In genomic region chr11:30902929-30903328, GRCh38 we compare ENCODE assay signal across 19 cellular contexts.
DNase-seq lines count a peak whose midpoint lies in the region; ATAC-seq, FAIRE-seq and TF ChIP-seq lines count a peak whose summit lies in the region.
"Had no signal": no experiment of that assay in that cellular context is flagged by ENCODE, and none has a peak within 500 bp of the region (broad histone marks: within the 10 kb centered on the region; RNA-seq: fewer than 3 reads in every experiment).

No MANE protein-coding gene starts in this region.

- TF ChIP-seq CTCF in GM12878 (IDR thresholded peaks at IDR 0.05 in 2 of 3, conservative IDR thresholded peaks at IDR 0.05 in 1 of 3; ENCODE audit: control insufficient read depth in 2 of 3, extremely low read depth in 1 of 3, insufficient read depth in 1 of 3, low read depth in 3 of 3, low read length in 3 of 3) (no peak), PC-3 (conservative IDR thresholded peaks at IDR 0.05; ENCODE audit: low read depth, low read length) (no peak)

- no peak for FAIRE-seq in GM12878 (lab: Jason Lieb, UNC)
- FAIRE-seq: G401.6, GM12891, GM18507, H1 had no signal

- no peak for TF ChIP-seq POLR2A in GM12878 (IDR thresholded peaks at IDR 0.05; ENCODE audit: low read depth, low read length)

- POLR2A ChIA-PET in GM12878 (lab: Charles Lee) (no interaction called here), PC-3 (lab: Charles Lee; ENCODE audit: unreplicated experiment) (interaction anchor here (0.6 kb wide), 1 partner anchor 11 kb away, joined by 3 read pairs; no protein-coding TSS in a partner anchor)

- BruUV-seq in GM12878 (replicated peaks; lab: Mats Ljungman, UMichigan) (no TSS peak), PC-3 (replicated peaks; lab: Mats Ljungman, UMichigan) (no TSS peak)

- SMC1A ChIA-PET in GM12878 (lab: Charles Lee; ENCODE audit: uncharacterized antibody, unreplicated experiment) = interaction anchor here (0.8 to 1.1 kb wide), 3 partner anchors 13 to 249 kb away, joined by 3 to 4 read pairs (median 3); no protein-coding TSS in a partner anchor

- TF ChIP-seq EP300 in GM12878 (IDR thresholded peaks at IDR 0.05; ENCODE audit: borderline replicate concordance in 1 of 2, control insufficient read depth in 1 of 2, low read depth in 2 of 2, low read length in 2 of 2) = no peak

- H3K9ac ChIP-seq in GM12878 (ENCODE audit: control insufficient read depth, insufficient read depth, low read length) (no peak overlapping the region), PC-3 (ENCODE audit: low read length) (no peak overlapping the region)
- H3K9ac ChIP-seq: GM23248 had no signal

- H3K27ac ChIP-seq in GM12878 (ENCODE audit: control insufficient read depth, insufficient read depth) (no peak overlapping the region), PC-3 (ENCODE audit: low read length) (no peak overlapping the region)
- H3K27ac ChIP-seq: GM23248 had no signal

- in situ Hi-C loops in GM12878 (cut with MboI) = loop anchor here (25.0 kb wide), 1 partner anchor 1466 kb away; no protein-coding TSS in a partner anchor

- H3K27me3 ChIP-seq in GM12878 (replicated peaks in 1 of 2; ENCODE audit: control insufficient read depth in 2 of 2, insufficient read depth in 2 of 2, low read length in 1 of 2) (no peaks in the 10 kb centered on the region), PC-3 (ENCODE audit: low read length) (no peaks in the 10 kb centered on the region; the same call in 1 of the 2 replicates)

- H3K4me3 ChIP-seq in GM12878 (no peak overlapping the region), PC-3 (ENCODE audit: low read length) (no peak overlapping the region)
- H3K4me3 ChIP-seq: GM23248 had no signal

- H2AFZ ChIP-seq in GM12878 (ENCODE audit: control insufficient read depth, low read depth, low read length) (no peak overlapping the region), PC-3 (ENCODE audit: low read length) (no peak overlapping the region)
- H2AFZ ChIP-seq: GM23248 had no signal

- H4K20me1 ChIP-seq in GM12878 (ENCODE audit: control insufficient read depth, insufficient read depth) (no peaks in the 10 kb centered on the region), PC-3 (ENCODE audit: low read length) (no peaks in the 10 kb centered on the region)

- no peaks in the 10 kb centered on the region for H3K4me1 ChIP-seq in GM12878 (ENCODE audit: control insufficient read depth, insufficient read depth, low read length)
- H3K4me1 ChIP-seq in PC-3 (ENCODE audit: insufficient read depth, low read length) = no peaks in the 10 kb centered on the region

- intact Hi-C loops in GM12878 (cut with micrococcal nuclease; ENCODE audit: unreplicated experiment) = no loop called here
- intact Hi-C loops in PC-3 (cut with micrococcal nuclease) = no loop called here

- no peak for TF ChIP-seq RAD21 in GM12878 (IDR thresholded peaks at IDR 0.05; ENCODE audit: insufficient read depth, low read depth, low read length)

- DNase-seq in GM12878 (ENCODE audit: low read depth, low spot score) = no peak
- no peak for DNase-seq in PC-3
- DNase-seq in NCI-H2171 (lab: John Stamatoyannopoulos, UW) = no peak
- no peak for DNase-seq in cerebellum (ENCODE audit: low spot score)
- DNase-seq: C1 segment of cervical spinal cord; Calu3; CD4-positive, alpha-beta memory T cell; COR-L47; DMS53; DMS79 treated with DMSO at 0.1 percent for 48 hours; GM23248; H7; HCEC 1CT had no signal

- H3F3A ChIP-seq in PC-3 (ENCODE audit: low read length, unreplicated experiment) = no peaks in the 10 kb centered on the region

- no peaks in the 10 kb centered on the region for H3K79me2 ChIP-seq in GM12878 (ENCODE audit: control insufficient read depth, insufficient read depth, low read length)
- no peaks in the 10 kb centered on the region for H3K79me2 ChIP-seq in PC-3 (ENCODE audit: low read length)

- H3K9me3 ChIP-seq in GM12878 (replicated peaks; ENCODE audit: control insufficient read depth, insufficient read depth, low read length) (no peaks in the 10 kb centered on the region), PC-3 (ENCODE audit: low read length) (no peaks in the 10 kb centered on the region)

- H3K9me2 ChIP-seq in PC-3 (replicated peaks; ENCODE audit: low read length) = no peaks in the 10 kb centered on the region

- ATAC-seq in GM21360 (IDR thresholded peaks at IDR 0.05; ENCODE audit: unreplicated experiment) (peak; percentile 44), HG02870 (IDR thresholded peaks at IDR 0.05; ENCODE audit: unreplicated experiment) (peak; percentile 63), GM12878 (no peak), PC-3 (no peak)

- H3K36me3 ChIP-seq in GM12878 (ENCODE audit: control insufficient read depth in 2 of 2, insufficient read depth in 2 of 2, low read length in 1 of 2) = no peaks in the 10 kb centered on the region
- H3K36me3 ChIP-seq in PC-3 (ENCODE audit: low read depth, low read length) = no peaks in the 10 kb centered on the region

- RAD21 ChIA-PET in GM12878 (lab: Charles Lee; ENCODE audit: unreplicated experiment) = no interaction called here

- no peak overlapping the region for H3K4me2 ChIP-seq in GM12878 (ENCODE audit: control insufficient read depth, insufficient read depth)
- H3K4me2 ChIP-seq in PC-3 (ENCODE audit: low read length) = no peak overlapping the region

- CTCF ChIA-PET in GM12878 (lab: Yijun Ruan, JAX) (interaction anchor here (0.7 to 1.9 kb wide), 3 partner anchors 12 to 774 kb away, joined by 3 to 7 read pairs (median 7); no protein-coding TSS in a partner anchor), PC-3 (lab: Charles Lee) (no interaction called here)

TF ChIP-seq in GM12878, 131 proteins besides CTCF, POLR2A, EP300 and RAD21:
- TF ChIP-seq ZBTB40 (IDR thresholded peaks at IDR 0.05; ENCODE audit: borderline replicate concordance) (no peak), JUNB (IDR thresholded peaks at IDR 0.05) (peak; percentile 40; the same call in 1 of the 2 replicates), RCOR1 (conservative IDR thresholded peaks at IDR 0.05; ENCODE audit: low read depth, low read length) (no peak), ZBTB4 (CRISPR knock-in tag; IDR thresholded peaks at IDR 0.05) (no peak), LARP7 (IDR thresholded peaks at IDR 0.05) (no peak), USF1 (IDR thresholded peaks at IDR 0.05; ENCODE audit: borderline replicate concordance, extremely low read length, insufficient read depth, low read depth, low read length) (no peak), ZNF217 (IDR thresholded peaks at IDR 0.05) (no peak)

Comparison
In these comparisons a context has a peak if more than half of its experiments do, and no peak if none do; other contexts are left out.
1. ATAC-seq: peak in GM21360 (single experiment) and HG02870 (single experiment); none in GM12878 (single experiment) and PC-3 (single experiment).